Comparison of ENCODE assay signal across 18 cellular contexts in genomic region chr15:101558217-101558941, GRCh38.
DNase-seq lines count a peak whose midpoint lies in the region; FAIRE-seq and TF ChIP-seq lines count a peak whose summit lies in the region.
"Had no signal": no experiment of that assay in that cellular context is flagged by ENCODE, and none has a peak within 500 bp of the region (broad histone marks: within the 10 kb centered on the region; RNA-seq: fewer than 3 reads in every experiment).

No MANE protein-coding gene starts in this region.

- no peaks in the 10 kb centered on the region for H3K9me3 ChIP-seq in GM23248 (ENCODE audit: low read depth)
- H3K9me3 ChIP-seq: body of pancreas, thyroid gland had no signal

- no peaks in the 10 kb centered on the region for H3F3A ChIP-seq in GM23248 (ENCODE audit: insufficient read depth)

- H3K9me2 ChIP-seq in GM23248 (ENCODE audit: insufficient read depth), result no peaks in the 10 kb centered on the region

- H3K79me2 ChIP-seq in GM23248 (ENCODE audit: insufficient read depth), result no peaks in the 10 kb centered on the region

- H3K4me1 Mint-ChIP-seq in osteocyte (ENCODE audit: unreplicated experiment), result no peaks in the 10 kb centered on the region
- H3K4me1 Mint-ChIP-seq: activated naive CD4-positive, alpha-beta T cell treated with anti-CD3 and anti-CD28 coated beads, Interleukin-2, amount 50 U/mL, for 24 hours; neural crest cell had no signal

- no peaks in the 10 kb centered on the region for H3K4me1 ChIP-seq in GM23248 (ENCODE audit: insufficient read depth)
- H3K4me1 ChIP-seq: body of pancreas had no signal

- H3K36me3 Mint-ChIP-seq in osteocyte (ENCODE audit: unreplicated experiment), result no peaks in the 10 kb centered on the region
- H3K36me3 Mint-ChIP-seq: activated naive CD4-positive, alpha-beta T cell treated with anti-CD3 and anti-CD28 coated beads, Interleukin-2, amount 50 U/mL, for 24 hours; stimulated activated naive B cell treated with anti-CD40 and anti-IgM and Interleukin-4, amounts not matched to agents 10 μg/mL and 1 μg/mL and 100 μg/mL, for 72 hours had no signal

- DNase-seq in LHCN-M2 (ENCODE audit: low read depth) (peak; percentile 85), NOMO-1 (lab: John Stamatoyannopoulos, UW; ENCODE audit: unreplicated experiment in 2 of 2) (peak; percentile 67 to 79), islet precursor cell (peak; percentile 21), osteocyte (ENCODE audit: extremely low spot score, unreplicated experiment) (peak; percentile 53), cerebellum (ENCODE audit: low spot score) (no peak), GM23248 (no peak), GM19239 (ENCODE audit: insufficient read length, low spot score) (no peak)
- DNase-seq: activated CD4-positive, alpha-beta T cell treated with anti-CD3 and anti-CD28 coated beads, Interleukin-2, amount 50 U/mL, for 4 hours; cortex of kidney; erythroblast; H9; NCI-H2081; NCI-H69; stimulated activated naive B cell treated with anti-CD40 and anti-IgM and Interleukin-4, amounts not matched to agents 10 μg/mL and 1 μg/mL and 100 μg/mL, for 72 hours had no signal

- no peak overlapping the region for H3K27ac ChIP-seq in GM23248
- H3K27ac ChIP-seq: body of pancreas, thyroid gland had no signal

- TF ChIP-seq CTCF in osteocyte (IDR thresholded peaks at IDR 0.05), result no peak

- no peaks in the 10 kb centered on the region for H3K36me3 ChIP-seq in GM23248 (ENCODE audit: low read depth)
- H3K36me3 ChIP-seq: thyroid gland had no signal

- no peak for FAIRE-seq in GM19239 (lab: Jason Lieb, UNC)

- in situ Hi-C loops in GM23248 (cut with MboI), result no loop called here

- no peak overlapping the region for H3K4me3 Mint-ChIP-seq in osteocyte (ENCODE audit: unreplicated experiment)
- H3K4me3 Mint-ChIP-seq: activated naive CD4-positive, alpha-beta T cell treated with anti-CD3 and anti-CD28 coated beads, Interleukin-2, amount 50 U/mL, for 24 hours; H9; neural crest cell; stimulated activated naive B cell treated with anti-CD40 and anti-IgM and Interleukin-4, amounts not matched to agents 10 μg/mL and 1 μg/mL and 100 μg/mL, for 72 hours had no signal

- H3K27me3 ChIP-seq in GM23248 (replicated peaks; ENCODE audit: insufficient read depth), result no peaks in the 10 kb centered on the region
- H3K27me3 ChIP-seq: body of pancreas, thyroid gland had no signal

- no peak overlapping the region for H2AFZ ChIP-seq in GM23248

- no peak overlapping the region for H3K9ac ChIP-seq in GM23248

- H3K27ac Mint-ChIP-seq in osteocyte (ENCODE audit: unreplicated experiment), result no peak overlapping the region
- H3K27ac Mint-ChIP-seq: activated naive CD4-positive, alpha-beta T cell treated with anti-CD3 and anti-CD28 coated beads, Interleukin-2, amount 50 U/mL, for 24 hours; H9; stimulated activated naive B cell treated with anti-CD40 and anti-IgM and Interleukin-4, amounts not matched to agents 10 μg/mL and 1 μg/mL and 100 μg/mL, for 72 hours had no signal

- no peaks in the 10 kb centered on the region for H4K20me1 ChIP-seq in GM23248 (ENCODE audit: insufficient read depth)

- no peak overlapping the region for H3K4me3 ChIP-seq in GM23248
- H3K4me3 ChIP-seq: body of pancreas, thyroid gland had no signal

- no peak overlapping the region for H3K4me2 ChIP-seq in GM23248 (ENCODE audit: unreplicated experiment)

- H3K9me3 Mint-ChIP-seq in osteocyte (ENCODE audit: unreplicated experiment), result no peaks in the 10 kb centered on the region
- H3K9me3 Mint-ChIP-seq: activated naive CD4-positive, alpha-beta T cell treated with anti-CD3 and anti-CD28 coated beads, Interleukin-2, amount 50 U/mL, for 24 hours; neural crest cell; stimulated activated naive B cell treated with anti-CD40 and anti-IgM and Interleukin-4, amounts not matched to agents 10 μg/mL and 1 μg/mL and 100 μg/mL, for 72 hours had no signal

- 43 to 44% methylated on average over 12 of the region's 12 CpGs for WGBS in GM23248 (ENCODE audit: low coverage in 1 of 2, low lambda C conversion rate in 2 of 2, missing lambda C conversion rate in 2 of 2), 2 experiments

- peaks cover 12% of the 10 kb centered on the region for H3K27me3 Mint-ChIP-seq in osteocyte (ENCODE audit: unreplicated experiment)

Comparison
In these comparisons a context has a peak if more than half of its experiments do, and no peak if none do; other contexts are left out.
1. DNase-seq: peak in LHCN-M2 (single experiment), NOMO-1 (2 of 2), islet precursor cell (single experiment) and osteocyte (single experiment); none in cerebellum (single experiment), GM23248 (single experiment) and GM19239 (single experiment).